ENCODE assay signal across 8 cellular contexts in the genomic region with DNA sequence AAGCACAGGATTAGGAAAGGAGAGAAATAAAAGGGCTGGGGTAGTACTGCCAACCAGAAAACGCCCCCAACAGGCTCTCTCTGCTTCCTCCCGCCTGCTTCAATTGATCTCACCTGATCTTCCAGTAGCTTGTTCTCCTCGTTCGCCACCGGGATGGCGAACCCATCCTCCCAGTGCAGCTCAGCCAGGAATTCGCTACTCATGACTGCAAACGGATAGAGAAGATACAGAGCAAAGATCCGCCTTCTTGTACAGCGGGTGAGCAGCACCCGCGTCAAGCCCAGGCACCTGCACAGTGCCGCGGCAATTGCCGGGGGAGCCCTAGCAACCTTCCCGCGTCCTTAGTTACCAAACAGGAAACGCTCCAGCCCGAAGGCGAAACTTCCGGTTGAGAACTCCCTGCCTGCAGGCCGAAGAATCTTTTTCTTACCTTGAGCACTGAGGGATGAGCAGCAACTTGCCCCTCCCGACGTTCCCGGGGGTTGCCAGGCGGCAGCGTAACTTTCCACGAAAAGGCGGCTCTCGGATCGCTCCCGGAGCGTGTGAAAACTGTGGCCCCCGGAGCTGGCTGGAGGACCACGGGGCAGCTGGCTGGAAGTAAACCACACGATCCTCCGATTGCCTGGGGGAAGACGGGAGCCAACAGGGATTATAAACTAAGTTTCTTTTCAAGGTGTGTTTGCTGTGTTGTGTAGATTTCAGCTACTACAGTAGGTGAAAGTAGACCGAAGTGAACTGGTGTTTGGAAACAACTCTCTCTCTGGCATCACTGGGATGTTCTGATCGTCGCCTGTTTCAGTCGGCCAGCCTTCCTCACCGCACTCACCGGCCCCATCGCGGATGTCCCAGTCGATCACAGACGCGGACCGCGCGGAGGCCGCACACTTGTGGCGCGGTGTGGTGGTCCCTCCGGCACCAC. TPM values are rescaled to one million over a fixed set of nuclear protein-coding genes. Genes with fewer than 3 reads are reported as not detected.
DNase-seq lines count a peak whose midpoint lies in the region; ATAC-seq and TF ChIP-seq lines count a peak whose summit lies in the region.

A gene (minus strand): TSS at position 312 of the 919 bp plus-strand sequence. CDS start 109 bp downstream, at position 203.

- H3K27me3 ChIP-seq in Peyer's patch (no peaks in the 10 kb centered on the region), gastroesophageal sphincter (peaks cover 27% of the 10 kb centered on the region), suprapubic skin (peaks cover 22% of the 10 kb centered on the region)

- ATAC-seq in GM21381 (IDR thresholded peaks at IDR 0.05; ENCODE audit: unreplicated experiment), result peak; percentile 97
- ATAC-seq in gastroesophageal sphincter, result peak; percentile 74

- H3K36me3 ChIP-seq in Peyer's patch (no peaks in the 10 kb centered on the region), gastroesophageal sphincter (no peaks in the 10 kb centered on the region), suprapubic skin (no peaks in the 10 kb centered on the region)

- H3K27ac ChIP-seq in Peyer's patch (no peak within 1 kb of the TSS), gastroesophageal sphincter (no peak within 1 kb of the TSS), suprapubic skin (no peak within 1 kb of the TSS)

- H3K4me1 ChIP-seq in Peyer's patch (peaks cover 0 to 13% (median 1%) of the 10 kb centered on the region in 4 donors), gastroesophageal sphincter (peaks cover 0 to 21% (median 6%) of the 10 kb centered on the region in 3 donors), suprapubic skin (peaks cover 19% of the 10 kb centered on the region)

- peak within 1 kb of the TSS; percentile 35 to 65 (median 48) for H3K4me3 ChIP-seq in Peyer's patch
- H3K4me3 ChIP-seq in gastroesophageal sphincter, result peak within 1 kb of the TSS; percentile 55 to 58
- peak within 1 kb of the TSS; percentile 51 for H3K4me3 ChIP-seq in suprapubic skin

- in situ Hi-C loops in Caki2 (cut with HindIII; ENCODE audit: low pct_unique_long_range_greater_than_20kb, low sequenced_read_pairs), result no loop called here

- no peak for TF ChIP-seq EP300 in gastroesophageal sphincter (IDR thresholded peaks at IDR 0.05)
- TF ChIP-seq EP300 in suprapubic skin (IDR thresholded peaks at IDR 0.05), result no peak

- peak; percentile 66 for DNase-seq in Caki2 (ENCODE audit: low read depth)
- DNase-seq in HT-29 (ENCODE audit: low spot score), result peak; percentile 53
- DNase-seq in Peyer's patch, result peak; percentile 18 to 73 (median 70)
- DNase-seq in activated gamma-delta T cell treated with anti-CD3 and anti-CD28 coated beads, Interleukin-2, amount 50 U/mL, for 16 hours (ENCODE audit: low read depth), result peak; percentile 9
- DNase-seq in nucleus accumbens (lab: John Stamatoyannopoulos, UW), result peak in 54 of 56 donors; percentile 7 to 88 (median 54)
- DNase-seq in suprapubic skin (ENCODE audit: low spot score in 2 of 2), result no peak

- WGBS in gastroesophageal sphincter (ENCODE audit: low coverage in 1 of 2), 2 donors, result 0 to 2% methylated on average over 25 to 26 of the region's 56 CpGs
- 1% methylated on average over 31 of the region's 56 CpGs for WGBS in suprapubic skin

- TF ChIP-seq POLR2A in Peyer's patch (IDR thresholded peaks at IDR 0.05) (no peak), gastroesophageal sphincter (IDR thresholded peaks at IDR 0.05) (no peak), suprapubic skin (IDR thresholded peaks at IDR 0.05) (no peak)

- no peak for TF ChIP-seq CTCF in Peyer's patch (IDR thresholded peaks at IDR 0.05)
- TF ChIP-seq CTCF in gastroesophageal sphincter (IDR thresholded peaks at IDR 0.05), result no peak
- no peak for TF ChIP-seq CTCF in suprapubic skin (IDR thresholded peaks at IDR 0.05)

- H3K9me3 ChIP-seq in Peyer's patch (no peaks in the 10 kb centered on the region), gastroesophageal sphincter (no peaks in the 10 kb centered on the region), suprapubic skin (no peaks in the 10 kb centered on the region)

RNA-seq across cellular contexts. Expression of the gene that starts here (rescaled TPM):
- not detected in 2 replicates for total RNA-seq in Caki2 (2014; rRNA removed; shearing (Covaris generic); ENCODE audit: low replicate concordance)
- not detected in 2 replicates for total RNA-seq in HT-29 (2014; rRNA removed; shearing (Covaris generic))
- total RNA-seq in Peyer's patch (not detected), gastroesophageal sphincter (not detected), suprapubic skin (not detected)

Comparison
In these comparisons a context has a peak if more than half of its experiments do, and no peak if none do; other contexts are left out.
1. Peak in DNase-seq in Caki2; RNA of the gene not detected or under 1 TPM.
2. Peak in DNase-seq in HT-29; RNA of the gene not detected or under 1 TPM.
3. Peak in DNase-seq and H3K4me3 ChIP-seq in Peyer's patch; RNA of the gene not detected or under 1 TPM.
4. Peak in ATAC-seq and H3K4me3 ChIP-seq in gastroesophageal sphincter; RNA of the gene not detected or under 1 TPM.
5. DNase-seq: peak in activated gamma-delta T cell treated with anti-CD3 and anti-CD28 coated beads, Interleukin-2, amount 50 U/mL, for 16 hours (single experiment) and nucleus accumbens (54 of 56); none in suprapubic skin (0 of 2).
6. Peak in every context shown above with its lines, with median percentiles within 50 percentile points of each other: H3K4me3 ChIP-seq.